In the genomic region with DNA sequence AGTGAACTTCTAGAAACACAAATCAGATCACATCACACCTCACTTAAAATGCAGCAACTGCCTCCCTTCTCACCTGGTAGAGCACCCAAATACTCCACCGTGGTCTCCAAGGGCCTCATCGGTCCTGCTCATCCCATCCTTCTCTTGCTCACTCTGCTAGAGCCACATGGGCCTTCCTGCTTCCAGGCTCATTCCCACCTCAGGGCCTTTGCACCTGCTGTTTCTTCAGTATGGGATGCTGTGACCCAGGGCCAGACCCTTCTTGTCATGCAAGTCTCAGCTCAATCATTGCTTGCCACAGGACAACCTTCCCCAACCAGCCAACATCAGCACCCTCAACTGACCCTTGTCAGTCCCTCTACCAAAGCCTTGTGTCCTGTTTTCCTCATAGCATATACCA, we compare ENCODE assay signal across 22 cellular contexts.
"Had no signal": no experiment of that assay in that cellular context is flagged by ENCODE, and none has a peak within 500 bp of the region (broad histone marks: within the 10 kb centered on the region; RNA-seq: fewer than 3 reads in every experiment).

No MANE protein-coding gene starts in this region.

- H3K4me3 ChIP-seq: colonic mucosa, dorsolateral prefrontal cortex, esophagus muscularis mucosa, esophagus squamous epithelium, gastrocnemius medialis, gastroesophageal sphincter, heart right ventricle had no signal

- H3K9me3 ChIP-seq: colonic mucosa, esophagus muscularis mucosa, esophagus squamous epithelium, gastrocnemius medialis, gastroesophageal sphincter, heart right ventricle had no signal

- H3K36me3 ChIP-seq: colonic mucosa, esophagus muscularis mucosa, esophagus squamous epithelium, gastrocnemius medialis, gastroesophageal sphincter, heart right ventricle had no signal

- H3K27ac ChIP-seq: colonic mucosa, dorsolateral prefrontal cortex, epithelial cell of prostate, esophagus muscularis mucosa, esophagus squamous epithelium, foreskin keratinocyte, gastrocnemius medialis, gastroesophageal sphincter, heart right ventricle had no signal

- DNase-seq: colonic mucosa; cortex of kidney; dermis blood vessel endothelial cell; dorsolateral prefrontal cortex; effector CD4-positive, alpha-beta T cell; effector CD8-positive, alpha-beta T cell; effector memory CD4-positive, alpha-beta T cell; effector memory CD8-positive, alpha-beta T cell; endodermal cell; erythroblast; esophagus squamous epithelium; foreskin fibroblast; foreskin keratinocyte; foreskin melanocyte; gastrocnemius medialis; glutamatergic neuron; head of caudate nucleus; heart right ventricle had no signal

- ATAC-seq: effector memory CD8-positive, alpha-beta T cell; esophagus mucosa; foreskin keratinocyte; gastrocnemius medialis; gastroesophageal sphincter; heart right ventricle had no signal

- H3K27me3 ChIP-seq: colonic mucosa, dorsolateral prefrontal cortex, esophagus muscularis mucosa, esophagus squamous epithelium, foreskin keratinocyte, gastrocnemius medialis, gastroesophageal sphincter, heart right ventricle had no signal

- H3K4me1 ChIP-seq: colonic mucosa had no signal
